ENCODE assay signal across 1 cellular context in genomic region chr3:10459954-10460754, GRCh38.
A peak's percentile ranks its signal among the peaks of the same experiment; 100 is the strongest.
TF ChIP-seq lines count a peak whose summit lies in the region.

No MANE protein-coding gene starts in this region.

TF ChIP-seq in K562, 482 proteins besides CTCF, POLR2A, EP300 and RAD21 (continued from another document and continues in another):
- TF ChIP-seq REST (CRISPR knock-in tag; IDR thresholded peaks at IDR 0.05; ENCODE audit: low read depth) (peak; percentile 99), XRCC4 (IDR thresholded peaks at IDR 0.05; ENCODE audit: extremely low read depth, insufficient read depth, insufficient read length) (no peak), IRF1 (CRISPR knock-in tag; IDR thresholded peaks at IDR 0.05; ENCODE audit: borderline replicate concordance) (peak; percentile 99; the same call in 1 of the 2 replicates), ZNF282 (CRISPR knock-in tag; IDR thresholded peaks at IDR 0.05) (peak; percentile 89; the same call in 1 of the 2 replicates), SMARCA4 (IDR thresholded peaks at IDR 0.05) (no peak), DDX20 (tag; IDR thresholded peaks at IDR 0.05; ENCODE audit: low read depth) (no peak), POLR2AphosphoS2 (IDR thresholded peaks at IDR 0.05; ENCODE audit: low read length) (no peak), NFYB (IDR thresholded peaks at IDR 0.05; ENCODE audit: extremely low read depth, insufficient read length) (no peak), CGGBP1 (CRISPR knock-in tag; IDR thresholded peaks at IDR 0.05) (no peak), TAF9B (IDR thresholded peaks at IDR 0.05; ENCODE audit: partially characterized antibody) (no peak), RHOXF2B (CRISPR knock-in tag; conservative IDR thresholded peaks at IDR 0.05) (no peak), NR1H2 (CRISPR knock-in tag; IDR thresholded peaks at IDR 0.05) (no peak), MTA1 (IDR thresholded peaks at IDR 0.05; ENCODE audit: borderline replicate concordance) (no peak), ZFP30 (CRISPR knock-in tag; IDR thresholded peaks at IDR 0.05; ENCODE audit: borderline replicate concordance) (no peak), KAT8 (IDR thresholded peaks at IDR 0.05; ENCODE audit: low read depth) (no peak), RBBP5 (IDR thresholded peaks at IDR 0.05; ENCODE audit: borderline replicate concordance, insufficient read depth, low read length, poor library complexity, severe bottlenecking) (no peak), SMARCC2 (IDR thresholded peaks at IDR 0.05; ENCODE audit: low read depth) (no peak), ZZZ3 (IDR thresholded peaks at IDR 0.05) (no peak), ZNF277 (CRISPR knock-in tag; IDR thresholded peaks at IDR 0.05; ENCODE audit: borderline replicate concordance) (no peak), PML (IDR thresholded peaks at IDR 0.05; ENCODE audit: low read length) (no peak), ZNF184 (CRISPR knock-in tag; IDR thresholded peaks at IDR 0.05) (no peak), FOXK2 (conservative IDR thresholded peaks at IDR 0.05 in 1 of 2, IDR thresholded peaks at IDR 0.05 in 1 of 2; ENCODE audit: low read depth in 2 of 2) (peak; percentile 58 to 78; a peak in 2 of 4 replicates), NEUROD1 (IDR thresholded peaks at IDR 0.05; ENCODE audit: borderline replicate concordance, low read depth, low read length, partially characterized antibody) (no peak), ZNF512 (tag; IDR thresholded peaks at IDR 0.05) (no peak), BRD4 (IDR thresholded peaks at IDR 0.05) (no peak), HES1 (IDR thresholded peaks at IDR 0.05; ENCODE audit: low read depth) (no peak), CUX1 (CRISPR knock-in tag; IDR thresholded peaks at IDR 0.05) (no peak), SOX6 (IDR thresholded peaks at IDR 0.05) (no peak), SP1 (CRISPR knock-in tag; IDR thresholded peaks at IDR 0.05) (peak; percentile 83), NFIC (IDR thresholded peaks at IDR 0.05) (peak; percentile 14; the same call in 1 of the 2 replicates), ZEB2 (IDR thresholded peaks at IDR 0.05) (no peak), ZBTB5 (IDR thresholded peaks at IDR 0.05) (no peak), NKRF (IDR thresholded peaks at IDR 0.05; ENCODE audit: borderline replicate concordance) (peak; percentile 98), ATF3 (IDR thresholded peaks at IDR 0.05) (no peak), ATF3 (CRISPR knock-in tag; conservative IDR thresholded peaks at IDR 0.05) (no peak), BRF2 (IDR thresholded peaks at IDR 0.05; ENCODE audit: borderline replicate concordance, insufficient read depth, insufficient read length) (no peak), PRPF4 (IDR thresholded peaks at IDR 0.05; ENCODE audit: insufficient read depth, low read depth, low read length, poor library complexity, severe bottlenecking) (no peak), IRF2 (CRISPR knock-in tag; IDR thresholded peaks at IDR 0.05) (peak; percentile 97), PREB (CRISPR knock-in tag; IDR thresholded peaks at IDR 0.05) (no peak), TCF7 (IDR thresholded peaks at IDR 0.05; ENCODE audit: borderline replicate concordance) (no peak), HMG20A (CRISPR knock-in tag; conservative IDR thresholded peaks at IDR 0.05) (no peak)
